ENCODE assay signal across 15 cellular contexts in genomic region chr16:87040169-87041117, GRCh38.
DNase-seq lines count a peak whose midpoint lies in the region; ATAC-seq, FAIRE-seq and TF ChIP-seq lines count a peak whose summit lies in the region.
"Had no signal": no experiment of that assay in that cellular context is flagged by ENCODE, and none has a peak within 500 bp of the region (broad histone marks: within the 10 kb centered on the region; RNA-seq: fewer than 3 reads in every experiment).

No MANE protein-coding gene starts in this region.

- H3K36me3 ChIP-seq in HepG2 (replicated peaks in 1 of 2; ENCODE audit: control insufficient read depth in 1 of 2, insufficient read depth in 2 of 2, low read length in 2 of 2) (no peaks in the 10 kb centered on the region), right lobe of liver (no peaks in the 10 kb centered on the region), kidney (ENCODE audit: control insufficient read depth in 1 of 2, insufficient read depth in 2 of 2, low read length in 2 of 2) (no peaks in the 10 kb centered on the region), parathyroid adenoma (ENCODE audit: control insufficient read depth, insufficient read depth, low read length) (no peaks in the 10 kb centered on the region), MM.1S (replicated peaks; ENCODE audit: insufficient read depth, low read length) (no peaks in the 10 kb centered on the region)
- H3K36me3 ChIP-seq: BLaER1 treated with 17β-estradiol and CSF1 and Interleukin-3, amounts not matched to agents 10 nM and 100 nM had no signal

- CTCF ChIA-PET in HepG2 (lab: Yijun Ruan, JAX; ENCODE audit: low intra/inter-chr PET ratio, low total read pairs): no interaction called here

- TF ChIP-seq RAD21 in HepG2 (CRISPR knock-in tag; IDR thresholded peaks at IDR 0.05): no peak

- WGBS in HepG2 (ENCODE audit: low lambda C conversion rate): 23% methylated on average over 10 of the region's 15 CpGs
- WGBS in right lobe of liver (ENCODE audit: insufficient coverage, low coverage, low lambda C conversion rate, missing lambda C conversion rate): 71% methylated on average over 6 of the region's 15 CpGs

- H3K9ac ChIP-seq in HepG2 (ENCODE audit: insufficient read depth, low read depth, low read length) (no peak overlapping the region), kidney (ENCODE audit: low read length in 2 of 2) (no peak overlapping the region), parathyroid adenoma (no peak overlapping the region), MM.1S (ENCODE audit: low read length) (no peak overlapping the region)
- H3K9ac ChIP-seq: BLaER1 treated with 17β-estradiol and CSF1 and Interleukin-3, amounts not matched to agents 10 nM and 100 nM had no signal

- BruUV-seq in HepG2 (replicated peaks; lab: Mats Ljungman, UMichigan): no TSS peak

- DNase-seq in HepG2 (ENCODE audit: low spot score) (no peak), right lobe of liver (no peak), kidney (peak; percentile 32), NCI-H2196 (lab: John Stamatoyannopoulos, UW; ENCODE audit: unreplicated experiment) (no peak), MM.1S (no peak), UCSD-AML1 (lab: John Stamatoyannopoulos, UW; ENCODE audit: unreplicated experiment) (no peak)
- DNase-seq: ACHN; CD4-positive, CD25-positive, alpha-beta regulatory T cell; DMS53; GF-D8 had no signal

- H3K27me3 ChIP-seq in HepG2 (ENCODE audit: control insufficient read depth in 1 of 2, insufficient read depth in 2 of 2, low read length in 2 of 2): peaks cover 9 to 55% of the 10 kb centered on the region in 2 experiments; a peak in 4 of 5 replicates
- no peaks in the 10 kb centered on the region for H3K27me3 ChIP-seq in right lobe of liver
- no peaks in the 10 kb centered on the region for H3K27me3 ChIP-seq in parathyroid adenoma (ENCODE audit: control insufficient read depth, insufficient read depth, low read length)
- peaks cover 41% of the 10 kb centered on the region for H3K27me3 ChIP-seq in MM.1S (replicated peaks; ENCODE audit: insufficient read depth, low read length)

- H3K79me2 ChIP-seq in HepG2 (ENCODE audit: insufficient read depth, low read length): no peaks in the 10 kb centered on the region
- H3K79me2 ChIP-seq in parathyroid adenoma: no peaks in the 10 kb centered on the region
- H3K79me2 ChIP-seq in MM.1S (ENCODE audit: low read length): no peaks in the 10 kb centered on the region

- TF ChIP-seq EP300 in HepG2 (IDR thresholded peaks at IDR 0.05; ENCODE audit: low read depth in 2 of 2, low read length in 2 of 2) (no peak), HepG2 (CRISPR knock-in tag; IDR thresholded peaks at IDR 0.05; ENCODE audit: borderline replicate concordance) (no peak)

- intact Hi-C loops in HepG2 (cut with micrococcal nuclease; ENCODE audit: unreplicated experiment): no loop called here
- intact Hi-C loops in right lobe of liver (cut with DNase I): no loop called here
- intact Hi-C loops in kidney (cut with DNase I): no loop called here

- H3K4me1 ChIP-seq in HepG2 (ENCODE audit: insufficient read depth, low read length) (no peaks in the 10 kb centered on the region), right lobe of liver (no peaks in the 10 kb centered on the region), kidney (ENCODE audit: control insufficient read depth in 1 of 2, insufficient read depth in 1 of 2, low read depth in 1 of 2, low read length in 2 of 2) (no peaks in the 10 kb centered on the region), parathyroid adenoma (peaks cover 35% of the 10 kb centered on the region), MM.1S (ENCODE audit: low read length) (no peaks in the 10 kb centered on the region)

- TF ChIP-seq CTCF in HepG2 (CRISPR knock-in tag; IDR thresholded peaks at IDR 0.05) (no peak), right lobe of liver (IDR thresholded peaks at IDR 0.05) (no peak), kidney (IDR thresholded peaks at IDR 0.05; ENCODE audit: borderline replicate concordance, extremely low read depth, insufficient read depth) (no peak), parathyroid adenoma (IDR thresholded peaks at IDR 0.05) (no peak), MM.1S (IDR thresholded peaks at IDR 0.05; ENCODE audit: low read length) (no peak)

- no peaks in the 10 kb centered on the region for H3F3A ChIP-seq in MM.1S (ENCODE audit: insufficient read depth, low read length)

- H3K27ac ChIP-seq in HepG2 (ENCODE audit: extremely low read length, insufficient read depth, low read length): no peak overlapping the region
- H3K27ac ChIP-seq in right lobe of liver: no peak overlapping the region
- no peak overlapping the region for H3K27ac ChIP-seq in kidney (ENCODE audit: low read depth in 2 of 2, low read length in 2 of 2)
- H3K27ac ChIP-seq in parathyroid adenoma: no peak overlapping the region
- H3K27ac ChIP-seq in MM.1S (ENCODE audit: low read length): no peak overlapping the region
- H3K27ac ChIP-seq: BLaER1 treated with 17β-estradiol and CSF1 and Interleukin-3, amounts not matched to agents 10 nM and 100 nM; HL-60 had no signal

- H3K4me3 ChIP-seq in HepG2 (replicated peaks in 1 of 3; ENCODE audit: insufficient read depth in 1 of 3, low read depth in 2 of 3, low read length in 3 of 3): no peak overlapping the region
- H3K4me3 ChIP-seq in right lobe of liver: no peak overlapping the region
- no peak overlapping the region for H3K4me3 ChIP-seq in kidney (ENCODE audit: low read length in 2 of 2)
- H3K4me3 ChIP-seq in parathyroid adenoma (ENCODE audit: low read depth, low read length): no peak overlapping the region
- no peak overlapping the region for H3K4me3 ChIP-seq in MM.1S (ENCODE audit: low read length)
- H3K4me3 ChIP-seq: BLaER1 treated with 17β-estradiol and CSF1 and Interleukin-3, amounts not matched to agents 10 nM and 100 nM had no signal

- H4K20me1 ChIP-seq in HepG2 (ENCODE audit: insufficient read depth, low read length) (no peaks in the 10 kb centered on the region), MM.1S (ENCODE audit: insufficient read depth, low read length) (no peaks in the 10 kb centered on the region)

- FAIRE-seq in HepG2 (lab: Jason Lieb, UNC): no peak
- FAIRE-seq in kidney (lab: Jason Lieb, UNC): no peak
- FAIRE-seq: GM19239 had no signal

- in situ Hi-C loops in HepG2 (cut with HindIII; ENCODE audit: extremely low pct_ligation_motif_present, low pct_unique_long_range_greater_than_20kb): no loop called here

- ATAC-seq in HepG2 (no peak), right lobe of liver (no peak)
- ATAC-seq: HCT116 had no signal

- no peaks in the 10 kb centered on the region for H3K9me2 ChIP-seq in MM.1S (replicated peaks; ENCODE audit: insufficient read depth, low read length)

- POLR2A ChIA-PET in HepG2 (lab: Yijun Ruan, JAX): no interaction called here

- H3K4me2 ChIP-seq in HepG2 (ENCODE audit: low read depth, low read length) (no peak overlapping the region), parathyroid adenoma (ENCODE audit: low read length) (no peak overlapping the region), MM.1S (ENCODE audit: low read depth, low read length) (no peak overlapping the region)

- H3K9me3 ChIP-seq in HepG2 (ENCODE audit: low read length) (no peaks in the 10 kb centered on the region), right lobe of liver (no peaks in the 10 kb centered on the region), kidney (ENCODE audit: control insufficient read depth in 1 of 2, low read length in 2 of 2) (no peaks in the 10 kb centered on the region), parathyroid adenoma (ENCODE audit: control insufficient read depth, low read length) (no peaks in the 10 kb centered on the region), MM.1S (replicated peaks; ENCODE audit: insufficient read depth, low read length) (no peaks in the 10 kb centered on the region)
- H3K9me3 ChIP-seq: BLaER1 treated with 17β-estradiol and CSF1 and Interleukin-3, amounts not matched to agents 10 nM and 100 nM had no signal

- H2AFZ ChIP-seq in HepG2 (ENCODE audit: low read length) (no peak overlapping the region), parathyroid adenoma (peak overlapping the region; percentile 13), MM.1S (ENCODE audit: low read length) (no peak overlapping the region)

- TF ChIP-seq POLR2A in HepG2 (IDR thresholded peaks at IDR 0.05; ENCODE audit: insufficient read depth in 1 of 2, low read depth in 2 of 2, low read length in 2 of 2): no peak
- no peak for TF ChIP-seq POLR2A in right lobe of liver (IDR thresholded peaks at IDR 0.05)

TF ChIP-seq in HepG2, 621 proteins besides CTCF, POLR2A, EP300 and RAD21:
- TF ChIP-seq PHF20 (CRISPR knock-in tag; IDR thresholded peaks at IDR 0.05) (no peak), DMTF1 (CRISPR knock-in tag; IDR thresholded peaks at IDR 0.05) (no peak), ZNF768 (CRISPR knock-in tag; IDR thresholded peaks at IDR 0.05) (0 out of 2 replicates have a peak, but pooled peaks have one; percentile 6)
